Comparison of ENCODE assay signal across 1 cellular context in the genomic region with DNA sequence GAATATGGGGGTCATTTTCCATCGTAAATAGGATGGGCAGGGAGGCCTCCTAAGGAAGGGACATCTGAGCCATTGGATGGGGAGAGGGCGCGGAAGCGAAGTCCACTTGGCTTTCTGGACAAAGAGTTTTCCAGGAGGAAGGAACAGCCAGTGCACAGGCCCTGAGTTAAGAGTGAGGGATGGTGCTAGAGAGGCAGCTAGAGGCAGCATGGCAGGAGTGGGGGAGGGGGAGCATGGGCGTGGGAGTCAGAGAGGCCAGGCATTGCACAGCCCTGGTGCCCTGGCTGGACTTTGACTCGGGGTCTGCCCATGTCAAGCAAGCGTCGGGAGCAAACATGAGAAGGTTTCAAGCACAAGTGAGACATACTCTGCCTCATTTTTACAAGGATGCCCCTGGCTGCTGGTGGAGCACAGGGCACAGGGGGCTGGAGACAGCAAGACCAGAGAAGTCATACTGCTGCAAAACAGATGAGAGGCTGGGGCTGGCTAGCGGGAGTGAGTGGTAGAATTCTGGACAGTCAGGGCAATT.
TF ChIP-seq lines count a peak whose summit lies in the region.

No MANE protein-coding gene starts in this region.

TF ChIP-seq in HepG2, 621 proteins besides CTCF, POLR2A, EP300 and RAD21 (continued from another document and continues in another):
- TF ChIP-seq, protein P1, sequence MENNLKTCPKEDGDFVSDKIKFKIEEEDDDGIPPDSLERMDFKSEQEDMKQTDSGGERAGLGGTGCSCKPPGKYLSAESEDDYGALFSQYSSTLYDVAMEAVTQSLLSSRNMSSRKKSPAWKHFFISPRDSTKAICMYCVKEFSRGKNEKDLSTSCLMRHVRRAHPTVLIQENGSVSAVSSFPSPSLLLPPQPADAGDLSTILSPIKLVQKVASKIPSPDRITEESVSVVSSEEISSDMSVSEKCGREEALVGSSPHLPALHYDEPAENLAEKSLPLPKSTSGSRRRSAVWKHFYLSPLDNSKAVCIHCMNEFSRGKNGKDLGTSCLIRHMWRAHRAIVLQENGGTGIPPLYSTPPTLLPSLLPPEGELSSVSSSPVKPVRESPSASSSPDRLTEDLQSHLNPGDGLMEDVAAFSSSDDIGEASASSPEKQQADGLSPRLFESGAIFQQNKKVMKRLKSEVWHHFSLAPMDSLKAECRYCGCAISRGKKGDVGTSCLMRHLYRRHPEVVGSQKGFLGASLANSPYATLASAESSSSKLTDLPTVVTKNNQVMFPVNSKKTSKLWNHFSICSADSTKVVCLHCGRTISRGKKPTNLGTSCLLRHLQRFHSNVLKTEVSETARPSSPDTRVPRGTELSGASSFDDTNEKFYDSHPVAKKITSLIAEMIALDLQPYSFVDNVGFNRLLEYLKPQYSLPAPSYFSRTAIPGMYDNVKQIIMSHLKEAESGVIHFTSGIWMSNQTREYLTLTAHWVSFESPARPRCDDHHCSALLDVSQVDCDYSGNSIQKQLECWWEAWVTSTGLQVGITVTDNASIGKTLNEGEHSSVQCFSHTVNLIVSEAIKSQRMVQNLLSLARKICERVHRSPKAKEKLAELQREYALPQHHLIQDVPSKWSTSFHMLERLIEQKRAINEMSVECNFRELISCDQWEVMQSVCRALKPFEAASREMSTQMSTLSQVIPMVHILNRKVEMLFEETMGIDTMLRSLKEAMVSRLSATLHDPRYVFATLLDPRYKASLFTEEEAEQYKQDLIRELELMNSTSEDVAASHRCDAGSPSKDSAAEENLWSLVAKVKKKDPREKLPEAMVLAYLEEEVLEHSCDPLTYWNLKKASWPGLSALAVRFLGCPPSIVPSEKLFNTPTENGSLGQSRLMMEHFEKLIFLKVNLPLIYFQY (CRISPR knock-in tag; IDR thresholded peaks at IDR 0.05; ENCODE audit: borderline replicate concordance) = 0 out of 2 replicates have a peak, but pooled peaks have one; percentile 26
- TF ChIP-seq, protein P2, sequence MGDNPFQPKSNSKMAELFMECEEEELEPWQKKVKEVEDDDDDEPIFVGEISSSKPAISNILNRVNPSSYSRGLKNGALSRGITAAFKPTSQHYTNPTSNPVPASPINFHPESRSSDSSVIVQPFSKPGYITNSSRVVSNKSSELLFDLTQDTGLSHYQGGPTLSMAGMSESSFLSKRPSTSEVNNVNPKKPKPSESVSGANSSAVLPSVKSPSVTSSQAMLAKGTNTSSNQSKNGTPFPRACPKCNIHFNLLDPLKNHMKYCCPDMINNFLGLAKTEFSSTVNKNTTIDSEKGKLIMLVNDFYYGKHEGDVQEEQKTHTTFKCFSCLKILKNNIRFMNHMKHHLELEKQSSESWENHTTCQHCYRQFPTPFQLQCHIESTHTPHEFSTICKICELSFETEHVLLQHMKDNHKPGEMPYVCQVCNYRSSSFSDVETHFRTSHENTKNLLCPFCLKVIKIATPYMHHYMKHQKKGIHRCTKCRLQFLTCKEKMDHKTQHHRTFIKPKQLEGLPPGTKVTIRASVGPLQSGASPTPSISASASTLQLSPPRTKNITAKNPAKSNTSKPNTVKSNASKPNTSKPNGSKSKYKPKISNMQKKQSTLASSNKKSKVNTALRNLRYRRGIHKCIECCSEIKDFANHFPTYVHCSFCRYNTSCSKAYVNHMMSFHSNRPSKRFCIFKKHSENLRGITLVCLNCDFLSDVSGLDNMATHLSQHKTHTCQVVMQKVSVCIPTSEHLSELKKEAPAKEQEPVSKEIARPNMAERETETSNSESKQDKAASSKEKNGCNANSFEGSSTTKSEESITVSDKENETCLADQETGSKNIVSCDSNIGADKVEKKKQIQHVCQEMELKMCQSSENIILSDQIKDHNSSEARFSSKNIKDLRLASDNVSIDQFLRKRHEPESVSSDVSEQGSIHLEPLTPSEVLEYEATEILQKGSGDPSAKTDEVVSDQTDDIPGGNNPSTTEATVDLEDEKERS (CRISPR knock-in tag; IDR thresholded peaks at IDR 0.05) = peak; percentile 51; the same call in 1 of the 2 replicates
- TF ChIP-seq NR2F1 (CRISPR knock-in tag; IDR thresholded peaks at IDR 0.05) (peak; percentile 85 to 88), ZNF343 (CRISPR knock-in tag; IDR thresholded peaks at IDR 0.05) (no peak), MTA1 (CRISPR knock-in tag; IDR thresholded peaks at IDR 0.05; ENCODE audit: borderline replicate concordance) (peak; percentile 96), PCBP1 (IDR thresholded peaks at IDR 0.05; ENCODE audit: borderline replicate concordance, low read depth, low read length) (0 out of 2 replicates have a peak, but pooled peaks have one; percentile 78), NFRKB (IDR thresholded peaks at IDR 0.05) (no peak), ZNF773 (CRISPR knock-in tag; IDR thresholded peaks at IDR 0.05; ENCODE audit: borderline replicate concordance) (no peak), KMT2B (CRISPR knock-in tag; IDR thresholded peaks at IDR 0.05) (peak; percentile 23; the same call in 1 of the 2 replicates), RFX1 (IDR thresholded peaks at IDR 0.05) (no peak), WIZ (CRISPR knock-in tag; IDR thresholded peaks at IDR 0.05) (0 out of 2 replicates have a peak, but pooled peaks have one; percentile 50), GATAD2A (CRISPR knock-in tag; IDR thresholded peaks at IDR 0.05) (peak; percentile 96), NCOR1 (IDR thresholded peaks at IDR 0.05; ENCODE audit: borderline replicate concordance, low read length) (peak; percentile 90), ERF (CRISPR knock-in tag; IDR thresholded peaks at IDR 0.05) (peak; percentile 71; the same call in 1 of the 2 replicates), FOXP1 (IDR thresholded peaks at IDR 0.05) (no peak), FOXP1 (CRISPR knock-in tag; IDR thresholded peaks at IDR 0.05) (peak; percentile 52), MED13 (CRISPR knock-in tag; IDR thresholded peaks at IDR 0.05) (no peak), ZNF543 (CRISPR knock-in tag; IDR thresholded peaks at IDR 0.05) (0 out of 2 replicates have a peak, but pooled peaks have one; percentile 56), SRSF4 (IDR thresholded peaks at IDR 0.05; ENCODE audit: low read depth, low read length, poor library complexity, severe bottlenecking) (no peak), DPF2 (CRISPR knock-in tag; IDR thresholded peaks at IDR 0.05; ENCODE audit: borderline replicate concordance, low read depth) (peak; percentile 45; the same call in 1 of the 2 replicates), SOX6 (IDR thresholded peaks at IDR 0.05) (no peak), SOX6 (CRISPR knock-in tag; IDR thresholded peaks at IDR 0.05) (peak; percentile 81), NCOA2 (CRISPR knock-in tag; IDR thresholded peaks at IDR 0.05) (peak; percentile 77), ZNF569 (CRISPR knock-in tag; IDR thresholded peaks at IDR 0.05; ENCODE audit: borderline replicate concordance) (no peak), STAG1 (CRISPR knock-in tag; IDR thresholded peaks at IDR 0.05) (no peak; the same call in 1 of the 2 replicates), ZNF292 (CRISPR knock-in tag; IDR thresholded peaks at IDR 0.05; ENCODE audit: borderline replicate concordance, low read depth) (peak; percentile 84; the same call in 1 of the 2 replicates), ARNTL (CRISPR knock-in tag; IDR thresholded peaks at IDR 0.05) (peak; percentile 54; the same call in 1 of the 2 replicates), CEBPB (IDR thresholded peaks at IDR 0.05; ENCODE audit: borderline replicate concordance, low read depth, low read length) (peak; percentile 72; the same call in 1 of the 2 replicates), ASH2L (IDR thresholded peaks at IDR 0.05; ENCODE audit: insufficient read length, low read depth, low read length) (peak; percentile 42), ZNF468 (CRISPR knock-in tag; IDR thresholded peaks at IDR 0.05) (no peak), SIX4 (CRISPR knock-in tag; IDR thresholded peaks at IDR 0.05) (no peak), DNMT1 (CRISPR knock-in tag; IDR thresholded peaks at IDR 0.05) (0 out of 2 replicates have a peak, but pooled peaks have one; percentile 32), ZNF260 (CRISPR knock-in tag; IDR thresholded peaks at IDR 0.05; ENCODE audit: borderline replicate concordance, low read depth) (no peak), GATA4 (IDR thresholded peaks at IDR 0.05; ENCODE audit: borderline replicate concordance, low read depth) (no peak)
- TF ChIP-seq, protein P3, sequence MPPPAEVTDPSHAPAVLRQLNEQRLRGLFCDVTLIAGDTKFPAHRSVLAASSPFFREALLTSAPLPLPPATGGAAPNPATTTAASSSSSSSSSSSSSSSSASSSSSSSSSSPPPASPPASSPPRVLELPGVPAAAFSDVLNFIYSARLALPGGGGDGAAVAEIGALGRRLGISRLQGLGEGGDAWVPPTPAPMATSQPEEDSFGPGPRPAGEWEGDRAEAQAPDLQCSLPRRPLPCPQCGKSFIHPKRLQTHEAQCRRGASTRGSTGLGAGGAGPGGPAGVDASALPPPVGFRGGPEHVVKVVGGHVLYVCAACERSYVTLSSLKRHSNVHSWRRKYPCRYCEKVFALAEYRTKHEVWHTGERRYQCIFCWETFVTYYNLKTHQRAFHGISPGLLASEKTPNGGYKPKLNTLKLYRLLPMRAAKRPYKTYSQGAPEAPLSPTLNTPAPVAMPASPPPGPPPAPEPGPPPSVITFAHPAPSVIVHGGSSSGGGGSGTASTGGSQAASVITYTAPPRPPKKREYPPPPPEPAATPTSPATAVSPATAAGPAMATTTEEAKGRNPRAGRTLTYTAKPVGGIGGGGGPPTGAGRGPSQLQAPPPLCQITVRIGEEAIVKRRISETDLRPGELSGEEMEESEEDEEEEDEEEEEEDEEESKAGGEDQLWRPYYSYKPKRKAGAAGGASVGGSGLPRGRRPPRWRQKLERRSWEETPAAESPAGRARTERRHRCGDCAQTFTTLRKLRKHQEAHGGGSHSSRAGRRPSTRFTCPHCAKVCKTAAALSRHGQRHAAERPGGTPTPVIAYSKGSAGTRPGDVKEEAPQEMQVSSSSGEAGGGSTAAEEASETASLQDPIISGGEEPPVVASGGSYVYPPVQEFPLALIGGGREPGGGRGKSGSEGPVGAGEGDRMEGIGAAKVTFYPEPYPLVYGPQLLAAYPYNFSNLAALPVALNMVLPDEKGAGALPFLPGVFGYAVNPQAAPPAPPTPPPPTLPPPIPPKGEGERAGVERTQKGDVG (CRISPR knock-in tag; IDR thresholded peaks at IDR 0.05; ENCODE audit: borderline replicate concordance) = peak; percentile 27; the same call in 1 of the 2 replicates
- TF ChIP-seq, protein P4, sequence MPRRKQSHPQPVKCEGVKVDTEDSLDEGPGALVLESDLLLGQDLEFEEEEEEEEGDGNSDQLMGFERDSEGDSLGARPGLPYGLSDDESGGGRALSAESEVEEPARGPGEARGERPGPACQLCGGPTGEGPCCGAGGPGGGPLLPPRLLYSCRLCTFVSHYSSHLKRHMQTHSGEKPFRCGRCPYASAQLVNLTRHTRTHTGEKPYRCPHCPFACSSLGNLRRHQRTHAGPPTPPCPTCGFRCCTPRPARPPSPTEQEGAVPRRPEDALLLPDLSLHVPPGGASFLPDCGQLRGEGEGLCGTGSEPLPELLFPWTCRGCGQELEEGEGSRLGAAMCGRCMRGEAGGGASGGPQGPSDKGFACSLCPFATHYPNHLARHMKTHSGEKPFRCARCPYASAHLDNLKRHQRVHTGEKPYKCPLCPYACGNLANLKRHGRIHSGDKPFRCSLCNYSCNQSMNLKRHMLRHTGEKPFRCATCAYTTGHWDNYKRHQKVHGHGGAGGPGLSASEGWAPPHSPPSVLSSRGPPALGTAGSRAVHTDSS (CRISPR knock-in tag; conservative IDR thresholded peaks at IDR 0.05) = no peak
- TF ChIP-seq, protein P5, sequence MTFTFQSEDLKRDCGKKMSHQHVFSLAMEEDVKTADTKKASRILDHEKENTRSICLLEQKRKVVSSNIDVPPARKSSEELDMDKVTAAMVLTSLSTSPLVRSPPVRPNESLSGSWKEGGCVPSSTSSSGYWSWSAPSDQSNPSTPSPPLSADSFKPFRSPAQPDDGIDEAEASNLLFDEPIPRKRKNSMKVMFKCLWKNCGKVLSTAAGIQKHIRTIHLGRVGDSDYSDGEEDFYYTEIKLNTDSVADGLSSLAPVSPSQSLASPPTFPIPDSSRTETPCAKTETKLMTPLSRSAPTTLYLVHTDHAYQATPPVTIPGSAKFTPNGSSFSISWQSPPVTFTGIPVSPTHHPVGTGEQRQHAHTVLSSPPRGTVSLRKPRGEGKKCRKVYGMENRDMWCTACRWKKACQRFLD (CRISPR knock-in tag; IDR thresholded peaks at IDR 0.05; ENCODE audit: borderline replicate concordance) = no peak
- TF ChIP-seq, protein P6, sequence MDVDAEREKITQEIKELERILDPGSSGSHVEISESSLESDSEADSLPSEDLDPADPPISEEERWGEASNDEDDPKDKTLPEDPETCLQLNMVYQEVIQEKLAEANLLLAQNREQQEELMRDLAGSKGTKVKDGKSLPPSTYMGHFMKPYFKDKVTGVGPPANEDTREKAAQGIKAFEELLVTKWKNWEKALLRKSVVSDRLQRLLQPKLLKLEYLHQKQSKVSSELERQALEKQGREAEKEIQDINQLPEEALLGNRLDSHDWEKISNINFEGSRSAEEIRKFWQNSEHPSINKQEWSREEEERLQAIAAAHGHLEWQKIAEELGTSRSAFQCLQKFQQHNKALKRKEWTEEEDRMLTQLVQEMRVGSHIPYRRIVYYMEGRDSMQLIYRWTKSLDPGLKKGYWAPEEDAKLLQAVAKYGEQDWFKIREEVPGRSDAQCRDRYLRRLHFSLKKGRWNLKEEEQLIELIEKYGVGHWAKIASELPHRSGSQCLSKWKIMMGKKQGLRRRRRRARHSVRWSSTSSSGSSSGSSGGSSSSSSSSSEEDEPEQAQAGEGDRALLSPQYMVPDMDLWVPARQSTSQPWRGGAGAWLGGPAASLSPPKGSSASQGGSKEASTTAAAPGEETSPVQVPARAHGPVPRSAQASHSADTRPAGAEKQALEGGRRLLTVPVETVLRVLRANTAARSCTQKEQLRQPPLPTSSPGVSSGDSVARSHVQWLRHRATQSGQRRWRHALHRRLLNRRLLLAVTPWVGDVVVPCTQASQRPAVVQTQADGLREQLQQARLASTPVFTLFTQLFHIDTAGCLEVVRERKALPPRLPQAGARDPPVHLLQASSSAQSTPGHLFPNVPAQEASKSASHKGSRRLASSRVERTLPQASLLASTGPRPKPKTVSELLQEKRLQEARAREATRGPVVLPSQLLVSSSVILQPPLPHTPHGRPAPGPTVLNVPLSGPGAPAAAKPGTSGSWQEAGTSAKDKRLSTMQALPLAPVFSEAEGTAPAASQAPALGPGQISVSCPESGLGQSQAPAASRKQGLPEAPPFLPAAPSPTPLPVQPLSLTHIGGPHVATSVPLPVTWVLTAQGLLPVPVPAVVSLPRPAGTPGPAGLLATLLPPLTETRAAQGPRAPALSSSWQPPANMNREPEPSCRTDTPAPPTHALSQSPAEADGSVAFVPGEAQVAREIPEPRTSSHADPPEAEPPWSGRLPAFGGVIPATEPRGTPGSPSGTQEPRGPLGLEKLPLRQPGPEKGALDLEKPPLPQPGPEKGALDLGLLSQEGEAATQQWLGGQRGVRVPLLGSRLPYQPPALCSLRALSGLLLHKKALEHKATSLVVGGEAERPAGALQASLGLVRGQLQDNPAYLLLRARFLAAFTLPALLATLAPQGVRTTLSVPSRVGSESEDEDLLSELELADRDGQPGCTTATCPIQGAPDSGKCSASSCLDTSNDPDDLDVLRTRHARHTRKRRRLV (CRISPR knock-in tag; IDR thresholded peaks at IDR 0.05) = no peak
- TF ChIP-seq, protein P7, sequence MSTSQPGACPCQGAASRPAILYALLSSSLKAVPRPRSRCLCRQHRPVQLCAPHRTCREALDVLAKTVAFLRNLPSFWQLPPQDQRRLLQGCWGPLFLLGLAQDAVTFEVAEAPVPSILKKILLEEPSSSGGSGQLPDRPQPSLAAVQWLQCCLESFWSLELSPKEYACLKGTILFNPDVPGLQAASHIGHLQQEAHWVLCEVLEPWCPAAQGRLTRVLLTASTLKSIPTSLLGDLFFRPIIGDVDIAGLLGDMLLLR (CRISPR knock-in tag; IDR thresholded peaks at IDR 0.05) = no peak
